23 cellular contexts compared by ENCODE assay signal in the genomic region with DNA sequence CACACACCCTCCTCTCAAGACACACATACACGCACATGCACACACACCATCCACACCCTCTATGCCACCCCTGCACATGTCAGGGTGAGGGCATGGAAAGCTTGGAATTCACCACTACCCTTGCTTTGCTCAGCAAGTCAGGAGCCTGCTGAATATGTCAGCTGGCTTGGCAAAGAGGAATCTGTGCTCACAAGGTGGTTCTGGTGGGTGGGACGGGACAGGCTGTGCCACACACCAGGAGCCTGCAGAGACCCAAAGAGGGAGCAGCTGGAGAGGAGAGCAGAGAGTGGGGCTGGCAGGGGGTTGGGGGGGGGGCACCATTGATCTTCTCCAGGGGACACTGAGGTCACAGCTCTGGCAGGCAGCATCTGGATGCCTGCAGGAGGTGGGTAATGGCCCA. TPM values are rescaled to one million over a fixed set of nuclear protein-coding genes. Genes with fewer than 3 reads are reported as not detected.
DNase-seq lines count a peak whose midpoint lies in the region; ATAC-seq, FAIRE-seq and TF ChIP-seq lines count a peak whose summit lies in the region.
"Had no signal": no experiment of that assay in that cellular context is flagged by ENCODE, and none has a peak within 500 bp of the region (broad histone marks: within the 10 kb centered on the region; RNA-seq: fewer than 3 reads in every experiment).

No MANE protein-coding gene starts in this region.

- no peak overlapping the region for H2AFZ ChIP-seq in H1 (ENCODE audit: low read length)

- H4K8ac ChIP-seq in H1 (ENCODE audit: extremely low read depth, insufficient read depth, low read length): no peak overlapping the region

- no peak overlapping the region; the same call in 1 of the 2 replicates for H2BK5ac ChIP-seq in H1 (ENCODE audit: low read depth, low read length)

- no peak overlapping the region for H3K27ac ChIP-seq in H1 (ENCODE audit: low read depth, low read length)
- no peak overlapping the region for H3K27ac ChIP-seq in kidney (ENCODE audit: low read depth in 2 of 2, low read length in 2 of 2)
- no peak overlapping the region for H3K27ac ChIP-seq in upper lobe of right lung
- H3K27ac ChIP-seq: 22Rv1, RWPE1 had no signal

- peak; percentile 14 for DNase-seq in NCI-H1694 treated with DMSO at 0.1 percent for 48 hours (lab: John Stamatoyannopoulos, UW)
- DNase-seq in NCI-H1694 (lab: John Stamatoyannopoulos, UW): no peak
- DNase-seq in H1 (ENCODE audit: low read depth in 1 of 2, low spot score in 2 of 2): no peak
- peak; percentile 18 for DNase-seq in kidney
- DNase-seq in upper lobe of right lung: no peak
- no peak for DNase-seq in NCI-H748 treated with DMSO at 0.1 percent for 48 hours (lab: John Stamatoyannopoulos, UW)
- DNase-seq in NCI-H146 treated with DMSO at 0.1 percent for 48 hours (lab: John Stamatoyannopoulos, UW; ENCODE audit: unreplicated experiment): no peak
- DNase-seq: activated CD4-positive, alpha-beta T cell treated with anti-CD3 and anti-CD28 coated beads, Interleukin-2, amount 10 ng/mL, durations not matched to agents 7 days and 5 days; activated naive CD4-positive, alpha-beta T cell treated with anti-CD3 and anti-CD28 coated beads, Interleukin-2, amount 10 ng/mL, durations not matched to agents 7 days and 5 days; amygdala; cortex of kidney; DMS153; KBM-7; NCI-H1436; stimulated activated CD4-positive, alpha-beta T cell treated with anti-CD3 and anti-CD28 coated beads, Interleukin-4, amount 100 ng/mL, for 24 hours; stimulated activated naive CD4-positive, alpha-beta T cell; T1000 had no signal

- H3K18ac ChIP-seq in H1 (ENCODE audit: extremely low read depth, low read length): no peak overlapping the region

- ATAC-seq in upper lobe of right lung: peak; percentile 19
- no peak for ATAC-seq in HG02678 (IDR thresholded peaks at IDR 0.05; ENCODE audit: unreplicated experiment)

- no peak for TF ChIP-seq EP300 in H1 (IDR thresholded peaks at IDR 0.05; ENCODE audit: borderline replicate concordance in 1 of 2, low read depth in 2 of 2, low read length in 2 of 2)

- no peak overlapping the region for H2BK12ac ChIP-seq in H1 (ENCODE audit: low read depth, low read length)

- no peak overlapping the region for H3K4ac ChIP-seq in H1 (replicated peaks; ENCODE audit: insufficient read length, low read depth, low read length)

- no peak overlapping the region for H3K4me3 ChIP-seq in H1 (ENCODE audit: extremely low read depth in 1 of 4, insufficient read depth in 2 of 4, low read depth in 3 of 4, low read length in 4 of 4)
- H3K4me3 ChIP-seq in kidney (ENCODE audit: low read length in 2 of 2): no peak overlapping the region
- no peak overlapping the region for H3K4me3 ChIP-seq in upper lobe of right lung
- H3K4me3 ChIP-seq: MG63 had no signal

- no peak overlapping the region for H4K5ac ChIP-seq in H1 (ENCODE audit: insufficient read length, low read depth, low read length)

- no peak overlapping the region for H2BK20ac ChIP-seq in H1 (ENCODE audit: low read length)

- no peak overlapping the region for H2BK120ac ChIP-seq in H1 (replicated peaks; ENCODE audit: low read depth, low read length)

- no peaks in the 10 kb centered on the region for H3K79me1 ChIP-seq in H1 (ENCODE audit: low read depth, low read length)

- H3K9ac ChIP-seq in H1 (replicated peaks in 1 of 4; ENCODE audit: extremely low read depth in 1 of 4, low read depth in 3 of 4, low read length in 3 of 4) (no peak overlapping the region), kidney (ENCODE audit: low read length in 2 of 2) (no peak overlapping the region)

- CTCF ChIA-PET in H1 (lab: Charles Lee; ENCODE audit: partially characterized antibody): interaction anchor here (0.8 to 4.8 kb wide), 4 partner anchors 13 to 85 kb away, joined by 3 to 18 read pairs (median 3); no protein-coding TSS in a partner anchor

- H4K20me1 ChIP-seq in H1 (replicated peaks in 1 of 2; ENCODE audit: control insufficient read depth in 1 of 2, insufficient read depth in 2 of 2, low read length in 2 of 2): peaks cover 0 to 1% of the 10 kb centered on the region in 2 experiments

- no peak for TF ChIP-seq CTCF in H1 (IDR thresholded peaks at IDR 0.05; ENCODE audit: control extremely low read depth in 1 of 3, insufficient read depth in 1 of 3, low read depth in 1 of 3, low read length in 3 of 3)
- no peak for TF ChIP-seq CTCF in kidney (IDR thresholded peaks at IDR 0.05; ENCODE audit: borderline replicate concordance, extremely low read depth, insufficient read depth)
- no peak for TF ChIP-seq CTCF in upper lobe of right lung (IDR thresholded peaks at IDR 0.05)

- H3K79me2 ChIP-seq in H1 (ENCODE audit: control insufficient read depth in 1 of 2, insufficient read depth in 2 of 2, low read length in 2 of 2): no peaks in the 10 kb centered on the region

- no peak overlapping the region for H3K23ac ChIP-seq in H1 (ENCODE audit: insufficient read length)

- no peak for TF ChIP-seq POLR2A in H1 (IDR thresholded peaks at IDR 0.05; ENCODE audit: control extremely low read depth in 1 of 2, low read depth in 2 of 2, low read length in 2 of 2)

- no peaks in the 10 kb centered on the region for H3K36me3 ChIP-seq in H1 (ENCODE audit: control insufficient read depth in 2 of 4, insufficient read depth in 4 of 4, low read length in 3 of 4)
- no peaks in the 10 kb centered on the region for H3K36me3 ChIP-seq in kidney (ENCODE audit: control insufficient read depth in 1 of 2, insufficient read depth in 2 of 2, low read length in 2 of 2)
- no peaks in the 10 kb centered on the region for H3K36me3 ChIP-seq in upper lobe of right lung
- H3K36me3 ChIP-seq: MG63 had no signal

- peak overlapping the region; percentile 23 for H3K56ac ChIP-seq in H1 (replicated peaks; ENCODE audit: insufficient read length, low read depth, low read length)

- 91% methylated on average over 2 of the region's 2 CpGs; no CpG with 5 or more reads in 1 of the 2 experiments for WGBS in H1 (ENCODE audit: extremely low coverage in 1 of 2, insufficient coverage in 1 of 2, insufficient read length in 1 of 2, insufficient replicate concordance in 2 of 2, low coverage in 1 of 2, low lambda C conversion rate in 2 of 2, missing lambda C conversion rate in 1 of 2), 2 experiments

- H2BK15ac ChIP-seq in H1 (ENCODE audit: low read length): no peak overlapping the region

- H3K4me2 ChIP-seq in H1 (ENCODE audit: insufficient read depth in 1 of 2, low read depth in 2 of 2, low read length in 2 of 2): no peak overlapping the region

- no peak overlapping the region for H2AK5ac ChIP-seq in H1 (ENCODE audit: low read depth, low read length)

- H4K91ac ChIP-seq in H1 (replicated peaks; ENCODE audit: insufficient read length, low read length): no peak overlapping the region

- no peaks in the 10 kb centered on the region for H3K9me3 ChIP-seq in H1 (ENCODE audit: insufficient read depth in 2 of 2, low read depth in 1 of 2, low read length in 1 of 2)
- no peaks in the 10 kb centered on the region for H3K9me3 ChIP-seq in kidney (ENCODE audit: control insufficient read depth in 1 of 2, low read length in 2 of 2)
- H3K9me3 ChIP-seq in upper lobe of right lung: no peaks in the 10 kb centered on the region
- H3K9me3 ChIP-seq: MG63 had no signal

- H3K23me2 ChIP-seq in H1 (ENCODE audit: low read depth, low read length): no peaks in the 10 kb centered on the region; the same call in 1 of the 2 replicates

- H3K14ac ChIP-seq in H1 (ENCODE audit: insufficient read length): no peak overlapping the region

- H3K27me3 ChIP-seq in H1 (replicated peaks in 1 of 4; ENCODE audit: control insufficient read depth in 3 of 4, extremely low read depth in 1 of 4, insufficient read depth in 3 of 4, low read length in 3 of 4) (no peaks in the 10 kb centered on the region; a peak in 1 of 7 replicates), upper lobe of right lung (no peaks in the 10 kb centered on the region)

- POLR2A ChIA-PET in H1 (lab: Charles Lee; ENCODE audit: partially characterized antibody): interaction anchor here (1.2 to 1.5 kb wide), 2 partner anchors 24 to 60 kb away, joined by 3 read pairs; no protein-coding TSS in a partner anchor

- no peak for FAIRE-seq in H1 (lab: Jason Lieb, UNC)
- FAIRE-seq in kidney (lab: Jason Lieb, UNC): no peak
- FAIRE-seq: bronchial epithelial cell, G401.6 had no signal

- H3K4me1 ChIP-seq in H1 (replicated peaks in 1 of 4; ENCODE audit: control insufficient read depth in 3 of 4, insufficient read depth in 4 of 4, low read length in 3 of 4) (no peaks in the 10 kb centered on the region), kidney (ENCODE audit: control insufficient read depth in 1 of 2, insufficient read depth in 1 of 2, low read depth in 1 of 2, low read length in 2 of 2) (no peaks in the 10 kb centered on the region), upper lobe of right lung (no peaks in the 10 kb centered on the region)

- no peak for TF ChIP-seq RAD21 in H1 (IDR thresholded peaks at IDR 0.05 in 1 of 2, conservative IDR thresholded peaks at IDR 0.05 in 1 of 2; ENCODE audit: low read depth in 2 of 2, low read length in 2 of 2)

- intact Hi-C loops in kidney (cut with DNase I): no loop called here
- intact Hi-C loops in upper lobe of right lung (cut with DNase I): no loop called here

TF ChIP-seq in H1, 55 proteins besides CTCF, POLR2A, EP300 and RAD21 (continues in another document):
- TF ChIP-seq PHF8 (conservative IDR thresholded peaks at IDR 0.05; ENCODE audit: low read depth, low read length): no peak

RNA-seq across cellular contexts. Expression of gene NDRG4, which starts 48.7 kb away (rescaled TPM):
- 18.9 and 20.8 TPM in 2 replicates for total RNA-seq in H1 (2021; fragmentation: NEBNext Ultra II Directional; extraction: Animal tissue kit (Norgen Biotek cat#: 25700))
- polyA plus RNA-seq in H1 (2011; rRNA removed) (30.9 and 45.7 TPM in 2 replicates), kidney (ENCODE audit: insufficient read depth, low read depth, low replicate concordance) (1.7 TPM)
- polyA plus RNA-seq in H1 (2011; cell fraction: cytosol; rRNA removed): 36.6 TPM
- polyA plus RNA-seq in H1 (2011; cell fraction: nucleus; rRNA removed): 92.2 TPM
- polyA plus RNA-seq in H1 (2012, experiment 1 of 2): 24.3 to 38.5 TPM (median 26.3 TPM) in 4 replicates
- 13.1 TPM for polyA plus RNA-seq in H1 (2012, experiment 2 of 2)
- 14.9 TPM for polyA plus RNA-seq in H1 (2013, experiment 1 of 2)
- polyA plus RNA-seq in H1 (2013, experiment 2 of 2): 13.9 TPM
- polyA minus RNA-seq in H1 (2011; rRNA and poly(A)+ RNA removed): 33.2 and 38.9 TPM in 2 replicates
- 27.0 TPM for polyA minus RNA-seq in H1 (2011; cell fraction: cytosol; rRNA and poly(A)+ RNA removed)
- polyA minus RNA-seq in H1 (2011; cell fraction: nucleus; rRNA and poly(A)+ RNA removed): 34.6 TPM
- total RNA-seq in kidney (5.7 TPM), upper lobe of right lung (48.1 TPM)

RNA-seq across cellular contexts. Expression of gene GINS3, which starts 59.0 kb away (rescaled TPM):
- total RNA-seq in H1 (2021; fragmentation: NEBNext Ultra II Directional; extraction: Animal tissue kit (Norgen Biotek cat#: 25700)): 13.4 and 15.4 TPM in 2 replicates
- polyA plus RNA-seq in H1 (2011; rRNA removed) (9.5 and 12.9 TPM in 2 replicates), kidney (ENCODE audit: insufficient read depth, low read depth, low replicate concordance) (2.4 TPM)
- polyA plus RNA-seq in H1 (2011; cell fraction: cytosol; rRNA removed): 11.2 TPM
- polyA plus RNA-seq in H1 (2011; cell fraction: nucleus; rRNA removed): 9.1 TPM
- 11.9 to 14.8 TPM (median 12.8 TPM) in 4 replicates for polyA plus RNA-seq in H1 (2012, experiment 1 of 2)
- polyA plus RNA-seq in H1 (2012, experiment 2 of 2): 8.1 TPM
- polyA plus RNA-seq in H1 (2013, experiment 1 of 2): 12.8 TPM
- 12.1 TPM for polyA plus RNA-seq in H1 (2013, experiment 2 of 2)
- polyA minus RNA-seq in H1 (2011; rRNA and poly(A)+ RNA removed): 13.4 and 20.0 TPM in 2 replicates
- 7.5 TPM for polyA minus RNA-seq in H1 (2011; cell fraction: cytosol; rRNA and poly(A)+ RNA removed)
- 7.6 TPM for polyA minus RNA-seq in H1 (2011; cell fraction: nucleus; rRNA and poly(A)+ RNA removed)
- total RNA-seq in kidney (2.6 TPM), upper lobe of right lung (2.8 TPM)

Comparison
In these comparisons a context has a peak if more than half of its experiments do, and no peak if none do; other contexts are left out.
1. DNase-seq: peak in NCI-H1694 treated with DMSO at 0.1 percent for 48 hours (single experiment) and kidney (single experiment); none in NCI-H1694 (single experiment), H1 (0 of 2), upper lobe of right lung (single experiment), NCI-H748 treated with DMSO at 0.1 percent for 48 hours (single experiment) and NCI-H146 treated with DMSO at 0.1 percent for 48 hours (single experiment).